Comparison of ENCODE assay signal across 8 cellular contexts in the genomic region with DNA sequence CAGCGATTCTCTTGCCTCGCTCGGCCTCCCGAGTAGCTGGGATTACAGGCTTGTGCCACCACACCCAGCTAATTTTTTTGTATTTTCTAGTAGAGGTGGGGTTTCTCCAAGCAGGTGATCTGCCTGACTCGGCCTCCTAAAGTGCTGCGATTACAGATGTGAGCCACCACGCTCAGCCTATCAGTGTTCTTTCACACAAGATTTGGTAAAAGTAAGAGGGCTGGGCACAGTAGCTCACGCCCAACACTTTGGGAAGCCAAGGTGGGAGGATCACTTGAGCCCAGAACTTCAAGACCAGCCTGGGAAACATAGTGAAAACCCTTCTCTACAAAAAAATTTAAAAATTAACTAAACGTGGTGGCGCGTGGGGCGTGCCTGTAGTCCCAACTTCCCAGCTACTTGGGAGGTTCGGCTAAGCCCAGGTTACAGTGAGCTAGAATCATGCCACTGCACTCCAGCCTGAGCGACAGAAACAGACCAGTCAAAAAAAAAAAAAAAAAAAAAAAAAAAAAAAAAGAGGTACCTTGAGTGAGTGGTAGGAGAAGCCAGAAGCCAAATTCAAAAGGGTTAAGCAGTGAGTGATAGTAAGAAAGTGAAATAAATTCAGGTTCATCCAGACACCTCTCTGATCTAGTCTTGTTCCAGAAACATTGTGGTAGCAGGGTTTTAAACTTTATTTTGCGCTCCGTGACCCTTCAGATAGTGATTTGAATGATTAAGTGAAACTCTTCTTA. TPM values are rescaled to one million over a fixed set of nuclear protein-coding genes. Genes with fewer than 3 reads are reported as not detected.
DNase-seq lines count a peak whose midpoint lies in the region; ATAC-seq and TF ChIP-seq lines count a peak whose summit lies in the region.

No MANE protein-coding gene starts in this region.

- intact Hi-C loops in Right ventricle myocardium superior (cut with DNase I): no loop called here

- H3K27me3 ChIP-seq in right atrium auricular region (no peaks in the 10 kb centered on the region), mononuclear cell (ENCODE audit: insufficient read depth, low read length) (no peaks in the 10 kb centered on the region)

- no peaks in the 10 kb centered on the region for H3K9me3 ChIP-seq in right atrium auricular region
- no peaks in the 10 kb centered on the region for H3K9me3 ChIP-seq in mononuclear cell (ENCODE audit: low read depth, low read length)

- H3K27ac ChIP-seq in right atrium auricular region: peak overlapping the region; percentile 79 to 90

- TF ChIP-seq CTCF in right atrium auricular region (IDR thresholded peaks at IDR 0.05): no peak
- no peak for TF ChIP-seq CTCF in cardiac fibroblast (IDR thresholded peaks at IDR 0.05; ENCODE audit: low read depth, low read length)

- H3K4me1 ChIP-seq in right atrium auricular region (peaks cover 0 to 20% of the 10 kb centered on the region in 2 donors), mononuclear cell (ENCODE audit: insufficient read depth, low read length) (peaks cover 23% of the 10 kb centered on the region)

- peak overlapping the region; percentile 66 to 68 for H3K4me3 ChIP-seq in right atrium auricular region
- peak overlapping the region; percentile 67 to 81 for H3K4me3 ChIP-seq in cardiac fibroblast (replicated peaks in 1 of 2; ENCODE audit: low read depth in 2 of 2, low read length in 2 of 2)
- peak overlapping the region; percentile 73 for H3K4me3 ChIP-seq in mononuclear cell (ENCODE audit: low read length)

- ATAC-seq in Right ventricle myocardium superior (ENCODE audit: poor library complexity) (no peak), GM19023 (IDR thresholded peaks at IDR 0.05; ENCODE audit: unreplicated experiment) (no peak), GM21737 (IDR thresholded peaks at IDR 0.05; ENCODE audit: unreplicated experiment) (no peak)

- peaks cover 15% of the 10 kb centered on the region for H3K36me3 ChIP-seq in right atrium auricular region

- DNase-seq in right atrium auricular region (ENCODE audit: low spot score): no peak
- no peak for DNase-seq in Right ventricle myocardium superior
- DNase-seq in cardiac fibroblast (ENCODE audit: low read depth in 2 of 2): peak in 1 of 2 donors; percentile 15
- no peak for DNase-seq in NOMO-1 treated with dmso at 0.1 percent for 144 hours (lab: John Stamatoyannopoulos, UW; ENCODE audit: unreplicated experiment)
- DNase-seq in ureter (ENCODE audit: low spot score): no peak

RNA-seq across cellular contexts. Expression of gene MRPL53, which starts 1.0 kb away (rescaled TPM):
- total RNA-seq in right atrium auricular region (10 to 100 TPM; 19.8 to 81.4 TPM), Right ventricle myocardium superior (159 TPM), mononuclear cell (8.3 TPM), ureter (71.8 TPM)

RNA-seq across cellular contexts. Expression of gene MOGS, which starts 6.3 kb away (rescaled TPM):
- total RNA-seq in right atrium auricular region: 10 to 100 TPM; 22.6 to 26.1 TPM
- total RNA-seq in Right ventricle myocardium superior: 19.2 TPM
- 17.1 TPM for total RNA-seq in mononuclear cell
- 51.6 TPM for total RNA-seq in ureter

RNA-seq across cellular contexts. Expression of gene CCDC142, which starts 11.3 kb away (rescaled TPM):
- 10 to 100 TPM in 1 of 2 donors, 1 to 10 TPM in 1; 3.8 to 13.6 TPM for total RNA-seq in right atrium auricular region
- total RNA-seq in Right ventricle myocardium superior: 7.2 TPM
- 8.3 TPM for total RNA-seq in mononuclear cell
- 28.6 TPM for total RNA-seq in ureter

RNA-seq across cellular contexts. Expression of gene TTC31, which starts 11.4 kb away (rescaled TPM):
- total RNA-seq in right atrium auricular region (1 to 10 TPM; 9.1 to 9.6 TPM), Right ventricle myocardium superior (8.4 TPM), mononuclear cell (14.0 TPM), ureter (22.5 TPM)

RNA-seq across cellular contexts. Expression of gene WBP1, which starts 13.3 kb away (rescaled TPM):
- total RNA-seq in right atrium auricular region (10 to 100 TPM; 43.0 to 57.4 TPM), Right ventricle myocardium superior (42.4 TPM), mononuclear cell (18.5 TPM), ureter (100 TPM)
